Comparison of ENCODE assay signal across 8 cellular contexts in genomic region chr5:77776606-77777206, GRCh38. TPM values are rescaled to one million over a fixed set of nuclear protein-coding genes. Genes with fewer than 3 reads are reported as not detected.
DNase-seq lines count a peak whose midpoint lies in the region; ATAC-seq and TF ChIP-seq lines count a peak whose summit lies in the region.

No MANE protein-coding gene starts in this region.

- peak overlapping the region; percentile 93 to 99 (median 99) for H3K27ac ChIP-seq in esophagus squamous epithelium

- 24 to 27% methylated on average over 11 of the region's 11 CpGs for WGBS in esophagus squamous epithelium, 2 donors

- no peak for TF ChIP-seq CTCF in esophagus squamous epithelium (IDR thresholded peaks at IDR 0.05)

- H3K4me1 ChIP-seq in NT2/D1 (ENCODE audit: insufficient read depth, insufficient read length) (no peaks in the 10 kb centered on the region), esophagus squamous epithelium (peaks cover 15 to 46% (median 27%) of the 10 kb centered on the region in 3 donors)

- H3K9me3 ChIP-seq in NT2/D1 (ENCODE audit: insufficient read depth, low read length) = no peaks in the 10 kb centered on the region
- H3K9me3 ChIP-seq in esophagus squamous epithelium = no peaks in the 10 kb centered on the region

- intact Hi-C loops in esophagus squamous epithelium (cut with DNase I) = no loop called here

- peaks cover 24% of the 10 kb centered on the region for H3K36me3 ChIP-seq in NT2/D1 (ENCODE audit: insufficient read depth, insufficient read length, low read length)
- H3K36me3 ChIP-seq in esophagus squamous epithelium = no peaks in the 10 kb centered on the region

- no peak for DNase-seq in NT2/D1 (ENCODE audit: low read depth, low spot score)
- DNase-seq in esophagus squamous epithelium (lab: John Stamatoyannopoulos, UW) = no peak
- no peak for DNase-seq in skeletal muscle cell (ENCODE audit: low read depth)
- no peak for DNase-seq in globus pallidus (ENCODE audit: low spot score)
- no peak for DNase-seq in NCI-H774 (lab: John Stamatoyannopoulos, UW)
- no peak for DNase-seq in occipital lobe (lab: John Stamatoyannopoulos, UW)
- no peak for DNase-seq in NCI-H1048 (lab: John Stamatoyannopoulos, UW)

- H3K4me3 ChIP-seq in NT2/D1 (ENCODE audit: insufficient read length, low read depth) = peak overlapping the region; percentile 79
- H3K4me3 ChIP-seq in esophagus squamous epithelium = peak overlapping the region; percentile 61 to 90 (median 84)
- H3K4me3 ChIP-seq in skeletal muscle cell (ENCODE audit: low read depth, low read length) = peak overlapping the region; percentile 82

- TF ChIP-seq POLR2A in esophagus squamous epithelium (IDR thresholded peaks at IDR 0.05) = no peak

- peak; percentile 0 for ATAC-seq in GM19463 (IDR thresholded peaks at IDR 0.05; ENCODE audit: unreplicated experiment)

- H3K27me3 ChIP-seq in NT2/D1 (ENCODE audit: insufficient read depth, insufficient read length) = no peaks in the 10 kb centered on the region
- H3K27me3 ChIP-seq in esophagus squamous epithelium = no peaks in the 10 kb centered on the region

- H3K9ac ChIP-seq in NT2/D1 (ENCODE audit: insufficient read length, low read depth) = peak overlapping the region; percentile 67

RNA-seq across cellular contexts. Expression of gene TBCA, which starts 0.6 kb away (rescaled TPM):
- total RNA-seq in esophagus squamous epithelium (100 to 1,000 TPM; 141 to 174 (median 150) TPM), occipital lobe (70.7 TPM)
